Comparison of ENCODE assay signal across 9 cellular contexts in genomic region chr18:77103181-77103875, GRCh38. TPM values are rescaled to one million over a fixed set of nuclear protein-coding genes. Genes with fewer than 3 reads are reported as not detected.
DNase-seq lines count a peak whose midpoint lies in the region; ATAC-seq and TF ChIP-seq lines count a peak whose summit lies in the region.
"Had no signal": no experiment of that assay in that cellular context is flagged by ENCODE, and none has a peak within 500 bp of the region (broad histone marks: within the 10 kb centered on the region; RNA-seq: fewer than 3 reads in every experiment).

No MANE protein-coding gene starts in this region.

- H3K27ac ChIP-seq in CD4-positive, alpha-beta T cell (ENCODE audit: low read depth, low read length): peak overlapping the region; percentile 49
- H3K27ac ChIP-seq in Panc1 (ENCODE audit: low read length): peak overlapping the region; percentile 95
- H3K27ac ChIP-seq in esophagus muscularis mucosa (replicated peaks in 1 of 4): peak overlapping the region; percentile 77 to 84 (median 82)
- peak overlapping the region; percentile 20 for H3K27ac ChIP-seq in parathyroid adenoma
- peak overlapping the region in 2 of 4 donors; percentile 41 to 69 for H3K27ac ChIP-seq in body of pancreas

- H3K9me3 ChIP-seq in CD4-positive, alpha-beta T cell (ENCODE audit: control insufficient read depth, low read length): no peaks in the 10 kb centered on the region
- H3K9me3 ChIP-seq in Panc1 (ENCODE audit: control insufficient read depth, insufficient read depth, low read depth, low read length): no peaks in the 10 kb centered on the region
- H3K9me3 ChIP-seq in esophagus muscularis mucosa: no peaks in the 10 kb centered on the region
- no peaks in the 10 kb centered on the region for H3K9me3 ChIP-seq in parathyroid adenoma (ENCODE audit: control insufficient read depth, low read length)
- no peaks in the 10 kb centered on the region for H3K9me3 ChIP-seq in body of pancreas

- H3K27me3 ChIP-seq in CD4-positive, alpha-beta T cell (ENCODE audit: control insufficient read depth, insufficient read depth, low read length): no peaks in the 10 kb centered on the region
- no peaks in the 10 kb centered on the region for H3K27me3 ChIP-seq in Panc1 (ENCODE audit: control insufficient read depth, insufficient read depth, low read length)
- no peaks in the 10 kb centered on the region for H3K27me3 ChIP-seq in esophagus muscularis mucosa
- no peaks in the 10 kb centered on the region for H3K27me3 ChIP-seq in parathyroid adenoma (ENCODE audit: control insufficient read depth, insufficient read depth, low read length)
- H3K27me3 ChIP-seq in body of pancreas: no peaks in the 10 kb centered on the region

- peak overlapping the region; percentile 14 for H3K4me2 ChIP-seq in parathyroid adenoma (ENCODE audit: low read length)

- H2AFZ ChIP-seq in parathyroid adenoma: no peak overlapping the region

- DNase-seq in CD4-positive, alpha-beta T cell: no peak
- DNase-seq in Panc1 (ENCODE audit: low read depth, low spot score) (no peak), esophagus muscularis mucosa (ENCODE audit: extremely low spot score) (no peak), body of pancreas (no peak), iPS-NIHi11 (ENCODE audit: low spot score) (no peak), hypothalamus (lab: John Stamatoyannopoulos, UW) (no peak)
- DNase-seq: substantia nigra had no signal

- H3K4me1 Mint-ChIP-seq in CD4-positive, alpha-beta T cell (ENCODE audit: low read depth): peaks cover 96% of the 10 kb centered on the region

- no TSS peak for BruUV-seq in Panc1 (replicated peaks; lab: Mats Ljungman, UMichigan)

- POLR2A ChIA-PET in CD4-positive, alpha-beta T cell (lab: Charles Lee): interaction anchor here (0.6 to 4.2 kb wide), 13 partner anchors 9 to 49 kb away, joined by 3 to 40 read pairs (median 9); partner anchors contain the start of gene MBP
- POLR2A ChIA-PET in Panc1 (lab: Charles Lee): no interaction called here

- H3K36me3 ChIP-seq in Panc1 (ENCODE audit: control insufficient read depth, insufficient read depth, low read length): no peaks in the 10 kb centered on the region; the same call in 1 of the 2 replicates
- H3K36me3 ChIP-seq in esophagus muscularis mucosa: peaks cover 0 to 4% (median 0%) of the 10 kb centered on the region in 4 donors
- H3K36me3 ChIP-seq in parathyroid adenoma (ENCODE audit: control insufficient read depth, insufficient read depth, low read length): no peaks in the 10 kb centered on the region
- H3K36me3 ChIP-seq in body of pancreas (replicated peaks in 1 of 2; ENCODE audit: insufficient read depth in 1 of 2, low read depth in 2 of 2): no peaks in the 10 kb centered on the region

- peak overlapping the region; percentile 97 for H3K27ac Mint-ChIP-seq in CD4-positive, alpha-beta T cell

- WGBS in esophagus muscularis mucosa: 84% methylated on average over 16 of the region's 16 CpGs
- WGBS in body of pancreas, 2 donors: 78 to 85% methylated on average over 16 of the region's 16 CpGs

- no peak for TF ChIP-seq EP300 in esophagus muscularis mucosa (IDR thresholded peaks at IDR 0.05)

- H3K4me3 ChIP-seq in Panc1 (ENCODE audit: low read depth in 2 of 2, low read length in 2 of 2): no peak overlapping the region
- H3K4me3 ChIP-seq in esophagus muscularis mucosa: no peak overlapping the region
- no peak overlapping the region for H3K4me3 ChIP-seq in parathyroid adenoma (ENCODE audit: low read depth, low read length)
- no peak overlapping the region for H3K4me3 ChIP-seq in body of pancreas

- peak overlapping the region; percentile 77 for H3K4me3 Mint-ChIP-seq in CD4-positive, alpha-beta T cell

- peaks cover 63% of the 10 kb centered on the region for H3K36me3 Mint-ChIP-seq in CD4-positive, alpha-beta T cell (ENCODE audit: low read depth)

- TF ChIP-seq CTCF in CD4-positive, alpha-beta T cell (IDR thresholded peaks at IDR 0.05): no peak
- TF ChIP-seq CTCF in Panc1 (IDR thresholded peaks at IDR 0.05) (no peak), esophagus muscularis mucosa (IDR thresholded peaks at IDR 0.05) (no peak), parathyroid adenoma (IDR thresholded peaks at IDR 0.05) (no peak), body of pancreas (IDR thresholded peaks at IDR 0.05) (no peak)

- no peaks in the 10 kb centered on the region for H3K27me3 Mint-ChIP-seq in CD4-positive, alpha-beta T cell

- in situ Hi-C loops in Panc1 (cut with HindIII; ENCODE audit: low pct_unique_long_range_greater_than_20kb, low sequenced_read_pairs): no loop called here

- H3K9ac ChIP-seq in parathyroid adenoma: no peak overlapping the region

- peaks cover 23% of the 10 kb centered on the region for H3K79me2 ChIP-seq in parathyroid adenoma

- intact Hi-C loops in CD4-positive, alpha-beta T cell (cut with DNase I, micrococcal nuclease): no loop called here
- intact Hi-C loops in Panc1 (cut with micrococcal nuclease; ENCODE audit: unreplicated experiment) (no loop called here), esophagus muscularis mucosa (cut with DNase I) (no loop called here), body of pancreas (cut with DNase I) (no loop called here)

- CTCF ChIA-PET in CD4-positive, alpha-beta T cell (lab: Charles Lee): interaction anchor here (1.2 to 1.8 kb wide), 2 partner anchors 21 to 36 kb away, joined by 3 to 5 read pairs; no protein-coding TSS in a partner anchor
- CTCF ChIA-PET in Panc1 (lab: Charles Lee): no interaction called here

- TF ChIP-seq POLR2A in esophagus muscularis mucosa (IDR thresholded peaks at IDR 0.05; ENCODE audit: low read depth) (no peak), body of pancreas (IDR thresholded peaks at IDR 0.05) (no peak)

- H3K4me1 ChIP-seq in Panc1 (ENCODE audit: control insufficient read depth, insufficient read depth, low read length) (peaks cover 99% of the 10 kb centered on the region), esophagus muscularis mucosa (peaks cover 60 to 69% (median 66%) of the 10 kb centered on the region in 4 donors), parathyroid adenoma (peaks cover 73% of the 10 kb centered on the region), body of pancreas (peaks cover 22% of the 10 kb centered on the region)

- no peaks in the 10 kb centered on the region for H3K9me3 Mint-ChIP-seq in CD4-positive, alpha-beta T cell

- ATAC-seq in CD4-positive, alpha-beta T cell (ENCODE audit: poor library complexity): no peak
- ATAC-seq in Panc1 (no peak), body of pancreas (no peak), GM19035 (IDR thresholded peaks at IDR 0.05; ENCODE audit: unreplicated experiment) (no peak)

RNA-seq across cellular contexts. Expression of gene MBP, which starts 29.3 kb away (rescaled TPM):
- 10 to 100 TPM; 75.4 to 79.2 TPM for total RNA-seq in CD4-positive, alpha-beta T cell
- total RNA-seq in Panc1 (2021; ENCODE audit: unreplicated experiment): 88.8 TPM
- 59.2 TPM for polyA plus RNA-seq in Panc1 (2012; ENCODE audit: insufficient read length)
- total RNA-seq in esophagus muscularis mucosa: 10 to 100 TPM; 21.9 to 31.3 (median 27.3) TPM
- total RNA-seq in body of pancreas: 10 to 100 TPM; 17.4 to 24.4 TPM
